ENCODE assay signal across 1 cellular context in the genomic region with DNA sequence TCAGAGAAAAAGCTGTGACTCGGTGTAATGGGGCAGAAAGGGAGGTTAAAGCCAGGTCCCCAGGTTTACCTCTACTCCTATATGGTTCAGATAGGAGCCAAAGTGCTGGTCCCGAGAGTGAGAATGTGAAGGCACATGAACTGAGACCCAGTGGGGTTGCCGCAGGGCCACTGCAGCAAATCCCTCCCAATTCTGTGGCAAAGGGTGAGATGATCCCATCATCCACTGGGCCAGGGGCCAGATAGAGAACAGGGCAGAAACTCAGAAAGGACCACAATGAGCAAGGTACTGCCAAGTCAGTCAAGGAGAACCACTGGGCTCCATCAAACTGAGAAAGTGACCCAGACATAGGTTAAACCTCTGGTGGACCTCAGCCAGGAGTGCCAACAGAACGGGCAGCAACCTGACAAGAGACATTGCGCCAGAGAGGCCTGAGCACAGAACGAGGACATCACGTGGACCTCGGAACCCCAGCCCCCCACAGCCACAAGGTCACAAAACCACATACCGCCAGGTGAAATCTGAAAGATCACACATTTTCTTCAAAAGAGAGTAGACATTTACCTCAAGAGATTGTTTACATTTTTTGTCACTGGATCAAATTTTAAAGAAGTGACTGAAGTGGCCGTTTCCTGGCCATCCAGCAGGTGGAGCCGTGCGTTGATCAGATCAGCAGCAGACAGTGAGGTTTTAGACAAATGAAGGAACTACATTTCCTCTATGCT.
TF ChIP-seq lines count a peak whose summit lies in the region.

No MANE protein-coding gene starts in this region.

TF ChIP-seq in GM23338, 12 proteins besides CTCF, POLR2A, EP300 and RAD21 (continued from another document):
- no peak for TF ChIP-seq REST (IDR thresholded peaks at IDR 0.05; ENCODE audit: unreplicated experiment)
- no peak for TF ChIP-seq EZH2phosphoT487 (IDR thresholded peaks at IDR 0.05; ENCODE audit: unreplicated experiment)
- TF ChIP-seq CREB1 (CRISPR knock-in tag; IDR thresholded peaks at IDR 0.05; ENCODE audit: low read depth), result no peak
- TF ChIP-seq STAT1 (IDR thresholded peaks at IDR 0.05; ENCODE audit: unreplicated experiment), result no peak
- TF ChIP-seq ETS1 (IDR thresholded peaks at IDR 0.05), result no peak
- no peak for TF ChIP-seq POLR2AphosphoS5 (IDR thresholded peaks at IDR 0.05; ENCODE audit: low read depth)
